In the genomic region with DNA sequence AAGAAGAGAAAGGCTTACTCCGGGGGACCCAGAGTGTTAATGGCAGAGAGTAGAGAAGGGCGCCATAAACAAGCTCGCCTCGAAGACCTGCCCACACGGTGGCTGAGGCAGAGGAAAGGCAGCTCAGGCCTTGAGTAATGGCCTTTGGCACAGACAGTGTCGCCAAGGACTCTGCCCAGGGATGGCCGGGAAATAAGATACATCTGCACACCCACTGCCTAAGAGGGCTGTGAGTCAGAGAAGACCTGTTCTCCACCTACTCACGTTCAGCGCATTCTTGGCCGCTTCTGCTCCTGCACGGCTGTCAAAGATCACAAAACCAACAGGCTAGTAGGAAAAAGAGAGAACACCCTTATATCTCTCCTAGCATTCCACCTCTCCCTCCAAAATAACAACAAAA, we compare ENCODE assay signal across 11 cellular contexts. TPM values are rescaled to one million over a fixed set of nuclear protein-coding genes. Genes with fewer than 3 reads are reported as not detected.
DNase-seq lines count a peak whose midpoint lies in the region; ATAC-seq and TF ChIP-seq lines count a peak whose summit lies in the region.
"Had no signal": no experiment of that assay in that cellular context is flagged by ENCODE, and none has a peak within 500 bp of the region (broad histone marks: within the 10 kb centered on the region; RNA-seq: fewer than 3 reads in every experiment).

No MANE protein-coding gene starts in this region.

- no peaks in the 10 kb centered on the region for H4K20me1 ChIP-seq in PC-9 (ENCODE audit: insufficient read depth)

- H3K27me3 ChIP-seq in PC-9 (ENCODE audit: insufficient read depth, low read depth): no peaks in the 10 kb centered on the region
- no peaks in the 10 kb centered on the region for H3K27me3 ChIP-seq in esophagus muscularis mucosa

- no peak for TF ChIP-seq POLR2A in esophagus muscularis mucosa (IDR thresholded peaks at IDR 0.05; ENCODE audit: low read depth)

- no peaks in the 10 kb centered on the region for H3K9me3 ChIP-seq in PC-9 (ENCODE audit: insufficient read depth, low read depth)
- H3K9me3 ChIP-seq in esophagus muscularis mucosa: no peaks in the 10 kb centered on the region
- H3K9me3 ChIP-seq in mucosa of descending colon: no peaks in the 10 kb centered on the region

- TF ChIP-seq EP300 in esophagus muscularis mucosa (IDR thresholded peaks at IDR 0.05): no peak

- 36% methylated on average over 9 of the region's 11 CpGs for WGBS in esophagus muscularis mucosa

- CTCF ChIA-PET in PC-9 (lab: Charles Lee): interaction anchor here (0.6 to 1.2 kb wide), 3 partner anchors 35 to 266 kb away, joined by 3 to 5 read pairs (median 3); no protein-coding TSS in a partner anchor

- no peaks in the 10 kb centered on the region for H3K36me3 ChIP-seq in PC-9 (ENCODE audit: low read depth)
- peaks cover 0 to 10% (median 7%) of the 10 kb centered on the region in 4 donors for H3K36me3 ChIP-seq in esophagus muscularis mucosa
- H3K36me3 ChIP-seq in mucosa of descending colon (ENCODE audit: low read depth): no peaks in the 10 kb centered on the region

- H3K27ac ChIP-seq in PC-9: no peak overlapping the region
- H3K27ac ChIP-seq in esophagus muscularis mucosa (replicated peaks in 1 of 4): peak overlapping the region; percentile 84 to 93 (median 88)

- TF ChIP-seq CTCF in PC-9 (conservative IDR thresholded peaks at IDR 0.05): no peak
- TF ChIP-seq CTCF in esophagus muscularis mucosa (IDR thresholded peaks at IDR 0.05): no peak
- no peak for TF ChIP-seq CTCF in mucosa of descending colon (IDR thresholded peaks at IDR 0.05)

- no peaks in the 10 kb centered on the region for H3K79me2 ChIP-seq in PC-9 (ENCODE audit: low read depth)

- peak overlapping the region; percentile 48 for H3K4me2 ChIP-seq in PC-9

- BruUV-seq in PC-9 (replicated peaks; lab: Mats Ljungman, UMichigan): no TSS peak

- peak; percentile 61 for DNase-seq in AG08395 (ENCODE audit: low spot score)
- peak; percentile 79 to 85 for DNase-seq in PC-9
- DNase-seq in esophagus muscularis mucosa (ENCODE audit: extremely low spot score): no peak
- DNase-seq in mucosa of descending colon: no peak
- no peak for DNase-seq in SIG-M5 (lab: John Stamatoyannopoulos, UW)
- no peak for DNase-seq in MV-4-11 (lab: John Stamatoyannopoulos, UW)
- DNase-seq: activated CD8-positive, alpha-beta memory T cell treated with anti-CD3 and anti-CD28 coated beads for 24 hours; effector memory CD4-positive, alpha-beta T cell; NCI-H1436 had no signal

- POLR2A ChIA-PET in PC-9 (lab: Charles Lee; ENCODE audit: unreplicated experiment): interaction anchor here (0.5 kb wide), 1 partner anchor 32 kb away, joined by 3 read pairs; no protein-coding TSS in a partner anchor

- no peak overlapping the region for H2AFZ ChIP-seq in PC-9

- ATAC-seq in mucosa of descending colon: peak; percentile 25
- ATAC-seq in HG03196 (IDR thresholded peaks at IDR 0.05; ENCODE audit: unreplicated experiment): no peak
- no peak for ATAC-seq in GM18498 (IDR thresholded peaks at IDR 0.05; ENCODE audit: unreplicated experiment)

- intact Hi-C loops in PC-9 (cut with micrococcal nuclease; ENCODE audit: unreplicated experiment) (no loop called here), esophagus muscularis mucosa (cut with DNase I) (loop anchor here (2.0 kb wide), 1 partner anchor 26 kb away; a partner anchor contains a TSS), mucosa of descending colon (cut with DNase I, micrococcal nuclease) (loop anchor here in 1 of 2 donors (5.0 kb wide), 1 partner anchor 53 kb away; no protein-coding TSS in a partner anchor)

- H3K4me3 ChIP-seq in PC-9 (no peak overlapping the region), esophagus muscularis mucosa (peak overlapping the region in 2 of 4 donors; percentile 5 to 13), mucosa of descending colon (no peak overlapping the region)

- no peaks in the 10 kb centered on the region for H3K9me2 ChIP-seq in PC-9 (ENCODE audit: insufficient read depth)

- H3F3A ChIP-seq in PC-9 (ENCODE audit: insufficient read depth, low read depth): peaks cover 4% of the 10 kb centered on the region; the same call in 1 of the 2 replicates

- H3K4me1 ChIP-seq in PC-9 (replicated peaks; ENCODE audit: insufficient read depth): peaks cover 17% of the 10 kb centered on the region
- H3K4me1 ChIP-seq in esophagus muscularis mucosa: peaks cover 57 to 91% (median 81%) of the 10 kb centered on the region in 4 donors
- no peaks in the 10 kb centered on the region for H3K4me1 ChIP-seq in mucosa of descending colon (ENCODE audit: low read depth)

RNA-seq across cellular contexts. Expression of a gene that starts 26.2 kb away (rescaled TPM):
- total RNA-seq in PC-9 (2021) (4.1 and 5.3 TPM in 2 replicates), esophagus muscularis mucosa (10 to 100 TPM; 27.2 to 64.1 (median 45.4) TPM), mucosa of descending colon (100 to 1,000 TPM in 1 of 3 donors, 1 to 10 TPM in 2; 3.5 to 133 (median 6.3) TPM)

Comparison
In these comparisons a context has a peak if more than half of its experiments do, and no peak if none do; other contexts are left out.
1. DNase-seq: peak in AG08395 (single experiment) and PC-9 (2 of 2); none in esophagus muscularis mucosa (single experiment), mucosa of descending colon (0 of 3), SIG-M5 (single experiment) and MV-4-11 (single experiment).